In genomic region chr17:38706625-38707298, GRCh38 we compare ENCODE assay signal across 8 cellular contexts. TPM values are rescaled to one million over a fixed set of nuclear protein-coding genes. Genes with fewer than 3 reads are reported as not detected.
A peak's percentile ranks its signal among the peaks of the same experiment; 100 is the strongest.
DNase-seq lines count a peak whose midpoint lies in the region; ATAC-seq, FAIRE-seq and TF ChIP-seq lines count a peak whose summit lies in the region.

No MANE protein-coding gene starts in this region.

- H3K79me2 ChIP-seq in astrocyte (ENCODE audit: insufficient read depth, low read length) = peaks cover 14% of the 10 kb centered on the region

- no peaks in the 10 kb centered on the region for H3K27me3 Mint-ChIP-seq in CD4-positive, CD25-positive, alpha-beta regulatory T cell
- H3K27me3 Mint-ChIP-seq in astrocyte (ENCODE audit: low read depth, unreplicated experiment) = peaks cover 15% of the 10 kb centered on the region

- H3K9ac ChIP-seq in astrocyte (ENCODE audit: low read length) (peak overlapping the region; percentile 63), liver (ENCODE audit: low read depth in 1 of 2, low read length in 2 of 2) (peak overlapping the region; percentile 19 to 27)

- peak overlapping the region; percentile 76 for H3K27ac ChIP-seq in CD4-positive, CD25-positive, alpha-beta regulatory T cell (ENCODE audit: insufficient read depth, low read length, poor library complexity, severe bottlenecking)
- no peak overlapping the region for H3K27ac ChIP-seq in astrocyte (ENCODE audit: low read depth, low read length)
- peak overlapping the region; percentile 58 to 67 for H3K27ac ChIP-seq in liver (ENCODE audit: low read depth in 1 of 2, low read length in 2 of 2)

- H3K4me3 Mint-ChIP-seq in CD4-positive, CD25-positive, alpha-beta regulatory T cell = peak overlapping the region; percentile 94 to 100 (median 98)
- peak overlapping the region; percentile 87 for H3K4me3 Mint-ChIP-seq in astrocyte (ENCODE audit: unreplicated experiment)

- peak overlapping the region; percentile 84 for H3K4me3 ChIP-seq in CD4-positive, CD25-positive, alpha-beta regulatory T cell (ENCODE audit: low read depth, low read length)
- peak overlapping the region; percentile 67 for H3K4me3 ChIP-seq in astrocyte (ENCODE audit: insufficient read depth, low read depth, low read length)
- peak overlapping the region; percentile 56 to 83 (median 67) for H3K4me3 ChIP-seq in liver (ENCODE audit: low read depth in 1 of 3, low read length in 3 of 3)

- ATAC-seq in CD4-positive, CD25-positive, alpha-beta regulatory T cell (ENCODE audit: low read depth in 2 of 2) = no peak
- no peak for ATAC-seq in stimulated activated naive CD8-positive, alpha-beta T cell treated with anti-CD3 and anti-CD28 coated beads, Interleukin-15, Interleukin-2, amounts not matched to agents 100 U/mL and 50 U/mL, for 24 hours
- ATAC-seq in HG03025 (IDR thresholded peaks at IDR 0.05; ENCODE audit: low FRiP score, unreplicated experiment) = no peak
- ATAC-seq in GM21737 (IDR thresholded peaks at IDR 0.05; ENCODE audit: unreplicated experiment) = no peak

- peaks cover 0 to 3% (median 0%) of the 10 kb centered on the region in 7 donors for H3K9me3 Mint-ChIP-seq in CD4-positive, CD25-positive, alpha-beta regulatory T cell
- peaks cover 5% of the 10 kb centered on the region for H3K9me3 Mint-ChIP-seq in astrocyte (ENCODE audit: unreplicated experiment)

- no peak for FAIRE-seq in astrocyte (lab: Jason Lieb, UNC)

- no peaks in the 10 kb centered on the region for H3K9me3 ChIP-seq in CD4-positive, CD25-positive, alpha-beta regulatory T cell (ENCODE audit: control insufficient read depth in 2 of 2, low read length in 2 of 2)
- no peaks in the 10 kb centered on the region for H3K9me3 ChIP-seq in astrocyte (ENCODE audit: insufficient read depth, low read depth, low read length)
- H3K9me3 ChIP-seq in liver (ENCODE audit: control insufficient read depth in 4 of 4, low read length in 3 of 4) = no peaks in the 10 kb centered on the region

- WGBS in liver = 60% methylated on average over 14 of the region's 14 CpGs

- no peaks in the 10 kb centered on the region for H3K27me3 ChIP-seq in CD4-positive, CD25-positive, alpha-beta regulatory T cell (ENCODE audit: control insufficient read depth, insufficient read depth, low read length)
- H3K27me3 ChIP-seq in astrocyte (ENCODE audit: insufficient read depth, low read length) (peaks cover 7% of the 10 kb centered on the region), liver (ENCODE audit: control insufficient read depth in 4 of 4, insufficient read depth in 4 of 4, low read length in 3 of 4) (no peaks in the 10 kb centered on the region)

- peaks cover 55% of the 10 kb centered on the region for H3K4me1 ChIP-seq in CD4-positive, CD25-positive, alpha-beta regulatory T cell (ENCODE audit: control insufficient read depth, insufficient read depth, low read length, poor library complexity, severe bottlenecking)
- peaks cover 33% of the 10 kb centered on the region for H3K4me1 ChIP-seq in astrocyte (ENCODE audit: insufficient read depth, low read length)
- H3K4me1 ChIP-seq in liver (ENCODE audit: control insufficient read depth in 4 of 4, insufficient read depth in 4 of 4, low read length in 3 of 4) = peaks cover 0 to 28% (median 11%) of the 10 kb centered on the region in 4 donors

- no peak for TF ChIP-seq RAD21 in liver (IDR thresholded peaks at IDR 0.05)

- peaks cover 37% of the 10 kb centered on the region for H3K36me3 ChIP-seq in CD4-positive, CD25-positive, alpha-beta regulatory T cell (ENCODE audit: control insufficient read depth, insufficient read depth, low read length)
- no peaks in the 10 kb centered on the region for H3K36me3 ChIP-seq in astrocyte (ENCODE audit: insufficient read depth, low read length)
- H3K36me3 ChIP-seq in liver (ENCODE audit: control insufficient read depth in 4 of 4, insufficient read depth in 3 of 4, low read depth in 1 of 4, low read length in 3 of 4) = peaks cover 0 to 6% (median under 1%) of the 10 kb centered on the region in 4 donors

- TF ChIP-seq CTCF in astrocyte (IDR thresholded peaks at IDR 0.05; ENCODE audit: insufficient read depth, low read depth, low read length) (no peak), liver (IDR thresholded peaks at IDR 0.05; ENCODE audit: low read depth, low read length, missing input control) (no peak)

- peaks cover 12 to 66% (median 26%) of the 10 kb centered on the region in 4 donors for H3K4me1 Mint-ChIP-seq in CD4-positive, CD25-positive, alpha-beta regulatory T cell
- peaks cover 11% of the 10 kb centered on the region for H3K4me1 Mint-ChIP-seq in astrocyte (ENCODE audit: low read depth, unreplicated experiment)

- H3K36me3 Mint-ChIP-seq in CD4-positive, CD25-positive, alpha-beta regulatory T cell = peaks cover 32% of the 10 kb centered on the region
- H3K36me3 Mint-ChIP-seq in astrocyte (ENCODE audit: low read depth, unreplicated experiment) = peaks cover 15% of the 10 kb centered on the region

- peak in 2 of 3 donors; percentile 19 to 52 for DNase-seq in CD4-positive, CD25-positive, alpha-beta regulatory T cell
- DNase-seq in NAMALWA (ENCODE audit: low spot score) (peak; percentile 37), astrocyte (ENCODE audit: low read depth) (no peak), NCI-H446 (lab: John Stamatoyannopoulos, UW) (no peak)
- DNase-seq in stimulated activated naive CD8-positive, alpha-beta T cell treated with anti-CD3 and anti-CD28 coated beads, Interleukin-15, Interleukin-2, amounts not matched to agents 100 U/mL and 50 U/mL, for 24 hours = peak; percentile 47

- H2AFZ ChIP-seq in astrocyte (ENCODE audit: low read depth, low read length) = no peak overlapping the region

- peaks cover 40% of the 10 kb centered on the region for H4K20me1 ChIP-seq in astrocyte (ENCODE audit: insufficient read depth, low read length)

- peak overlapping the region; percentile 85 to 95 (median 92) for H3K27ac Mint-ChIP-seq in CD4-positive, CD25-positive, alpha-beta regulatory T cell
- no peak overlapping the region for H3K27ac Mint-ChIP-seq in astrocyte (ENCODE audit: unreplicated experiment)

- peak overlapping the region; percentile 93 for H3K4me2 ChIP-seq in astrocyte (ENCODE audit: low read length)

TF ChIP-seq in liver, 16 proteins besides CTCF, POLR2A, EP300 and RAD21:
- no peak for TF ChIP-seq NR2F2 (IDR thresholded peaks at IDR 0.05)
- TF ChIP-seq FOXA2 (IDR thresholded peaks at IDR 0.05) = no peak
- TF ChIP-seq RXRA (IDR thresholded peaks at IDR 0.05) = no peak
- TF ChIP-seq, protein P1, sequence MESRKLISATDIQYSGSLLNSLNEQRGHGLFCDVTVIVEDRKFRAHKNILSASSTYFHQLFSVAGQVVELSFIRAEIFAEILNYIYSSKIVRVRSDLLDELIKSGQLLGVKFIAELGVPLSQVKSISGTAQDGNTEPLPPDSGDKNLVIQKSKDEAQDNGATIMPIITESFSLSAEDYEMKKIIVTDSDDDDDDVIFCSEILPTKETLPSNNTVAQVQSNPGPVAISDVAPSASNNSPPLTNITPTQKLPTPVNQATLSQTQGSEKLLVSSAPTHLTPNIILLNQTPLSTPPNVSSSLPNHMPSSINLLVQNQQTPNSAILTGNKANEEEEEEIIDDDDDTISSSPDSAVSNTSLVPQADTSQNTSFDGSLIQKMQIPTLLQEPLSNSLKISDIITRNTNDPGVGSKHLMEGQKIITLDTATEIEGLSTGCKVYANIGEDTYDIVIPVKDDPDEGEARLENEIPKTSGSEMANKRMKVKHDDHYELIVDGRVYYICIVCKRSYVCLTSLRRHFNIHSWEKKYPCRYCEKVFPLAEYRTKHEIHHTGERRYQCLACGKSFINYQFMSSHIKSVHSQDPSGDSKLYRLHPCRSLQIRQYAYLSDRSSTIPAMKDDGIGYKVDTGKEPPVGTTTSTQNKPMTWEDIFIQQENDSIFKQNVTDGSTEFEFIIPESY (IDR thresholded peaks at IDR 0.05) = no peak
- TF ChIP-seq, protein P2, sequence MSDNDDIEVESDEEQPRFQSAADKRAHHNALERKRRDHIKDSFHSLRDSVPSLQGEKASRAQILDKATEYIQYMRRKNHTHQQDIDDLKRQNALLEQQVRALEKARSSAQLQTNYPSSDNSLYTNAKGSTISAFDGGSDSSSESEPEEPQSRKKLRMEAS (IDR thresholded peaks at IDR 0.05) = no peak
- TF ChIP-seq HNF4G (IDR thresholded peaks at IDR 0.05) = no peak
- TF ChIP-seq JUND (IDR thresholded peaks at IDR 0.05) = no peak
- no peak for TF ChIP-seq ATF3 (IDR thresholded peaks at IDR 0.05)
- no peak for TF ChIP-seq HNF4A (conservative IDR thresholded peaks at IDR 0.05)
- TF ChIP-seq YY1 (IDR thresholded peaks at IDR 0.05) = no peak
- TF ChIP-seq TAF1 (conservative IDR thresholded peaks at IDR 0.05) = no peak
- no peak for TF ChIP-seq SP1 (IDR thresholded peaks at IDR 0.05)
- TF ChIP-seq GABPA (IDR thresholded peaks at IDR 0.05 in 1 of 2, conservative IDR thresholded peaks at IDR 0.05 in 1 of 2) = no peak
- no peak for TF ChIP-seq FOXA1 (IDR thresholded peaks at IDR 0.05)

RNA-seq across cellular contexts. Expression of gene MLLT6, which starts 1.7 kb away (rescaled TPM):
- total RNA-seq in CD4-positive, CD25-positive, alpha-beta regulatory T cell = 361 TPM
- polyA plus RNA-seq in CD4-positive, CD25-positive, alpha-beta regulatory T cell = 1 to 10 TPM; 5.2 to 6.8 (median 6.6) TPM
- total RNA-seq in astrocyte (18.1 and 20.9 TPM in 2 replicates), liver (10 to 100 TPM in 1 of 2 donors, 1 to 10 TPM in 1; 8.5 to 22.8 TPM)
- polyA plus RNA-seq in liver = 1 to 10 TPM; 3.3 to 7.7 TPM

RNA-seq across cellular contexts. Expression of gene CISD3, which starts 23.4 kb away (rescaled TPM):
- 8.7 TPM for total RNA-seq in CD4-positive, CD25-positive, alpha-beta regulatory T cell
- polyA plus RNA-seq in CD4-positive, CD25-positive, alpha-beta regulatory T cell = 10 to 100 TPM; 31.7 to 62.6 (median 40.6) TPM
- total RNA-seq in astrocyte (12.0 and 13.1 TPM in 2 replicates), liver (1 to 10 TPM; 4.5 to 9.0 TPM)
- polyA plus RNA-seq in liver = 100 to 1,000 TPM in 1 of 2 donors, 10 to 100 TPM in 1; 65.6 to 152 TPM

RNA-seq across cellular contexts. Expression of gene EPOP, which starts 32.0 kb away (rescaled TPM):
- 0.59 TPM for total RNA-seq in CD4-positive, CD25-positive, alpha-beta regulatory T cell
- under 1 TPM in 1 of 4 donors, not detected in 3; 0.13 TPM for polyA plus RNA-seq in CD4-positive, CD25-positive, alpha-beta regulatory T cell
- total RNA-seq in astrocyte (2.4 and 4.1 TPM in 2 replicates), liver (1 to 10 TPM in 1 of 2 donors, under 1 TPM in 1; 0.37 to 1.8 TPM)
- 1 to 10 TPM in 1 of 2 donors, under 1 TPM in 1; 0.32 to 1.9 TPM for polyA plus RNA-seq in liver

RNA-seq across cellular contexts. Expression of gene PCGF2, which starts 41.4 kb away (rescaled TPM):
- 0.25 TPM for total RNA-seq in CD4-positive, CD25-positive, alpha-beta regulatory T cell
- polyA plus RNA-seq in CD4-positive, CD25-positive, alpha-beta regulatory T cell = not detected
- 68.2 and 73.7 TPM in 2 replicates for total RNA-seq in astrocyte
- total RNA-seq in liver = 1 to 10 TPM; 1.2 to 2.2 TPM
- 1 to 10 TPM; 1.3 to 3.2 TPM for polyA plus RNA-seq in liver

RNA-seq across cellular contexts. Expression of gene PSMB3, which starts 45.8 kb away (rescaled TPM):
- 107 TPM for total RNA-seq in CD4-positive, CD25-positive, alpha-beta regulatory T cell
- 100 to 1,000 TPM; 473 to 589 (median 509) TPM for polyA plus RNA-seq in CD4-positive, CD25-positive, alpha-beta regulatory T cell
- total RNA-seq in astrocyte (166 and 191 TPM in 2 replicates), liver (100 to 1,000 TPM; 121 to 137 TPM)
- 100 to 1,000 TPM; 200 to 279 TPM for polyA plus RNA-seq in liver

Comparison
In these comparisons a context has a peak if more than half of its experiments do, and no peak if none do; other contexts are left out.
1. DNase-seq: peak in CD4-positive, CD25-positive, alpha-beta regulatory T cell (2 of 3), NAMALWA (single experiment) and stimulated activated naive CD8-positive, alpha-beta T cell treated with anti-CD3 and anti-CD28 coated beads, Interleukin-15, Interleukin-2, amounts not matched to agents 100 U/mL and 50 U/mL, for 24 hours (single experiment); none in astrocyte (single experiment) and NCI-H446 (0 of 2).
2. RNA of gene MLLT6, which starts 1.7 kb away (total RNA-seq): 361 TPM in CD4-positive, CD25-positive, alpha-beta regulatory T cell (single experiment); 8.5 to 22.8 TPM in liver and 18.1 to 20.9 TPM in astrocyte; every median in the first group is over 10 times any median in the second.
3. Peak in every context shown above with its lines, with median percentiles within 50 percentile points of each other: H3K4me3 ChIP-seq.